Comparison of ENCODE assay signal across 31 cellular contexts in the genomic region with DNA sequence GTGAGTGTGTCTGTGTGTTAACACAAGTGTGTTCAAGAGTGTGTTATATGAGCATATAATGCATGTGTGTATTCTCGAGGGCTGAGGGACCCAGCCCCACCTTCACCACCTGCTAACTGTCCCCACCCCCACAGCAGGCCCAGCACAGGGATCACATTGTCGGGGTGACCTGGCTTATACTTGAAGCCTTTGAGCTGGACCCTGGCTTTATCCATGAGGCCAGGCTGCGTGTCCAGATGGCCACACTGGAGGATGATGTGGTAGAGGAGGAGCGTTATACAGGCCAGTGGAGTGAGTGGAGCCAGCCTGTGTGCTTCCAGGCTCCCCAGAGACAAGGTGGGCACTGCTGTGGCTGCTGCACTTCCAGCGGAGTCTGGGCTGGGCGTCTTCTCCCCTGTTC. TPM values are rescaled to one million over a fixed set of nuclear protein-coding genes. Genes with fewer than 3 reads are reported as not detected.
"Had no signal": no experiment of that assay in that cellular context is flagged by ENCODE, and none has a peak within 500 bp of the region (broad histone marks: within the 10 kb centered on the region; RNA-seq: fewer than 3 reads in every experiment).

No MANE protein-coding gene starts in this region.

- H3K27me3 ChIP-seq: foreskin keratinocyte, gastroesophageal sphincter, heart right ventricle, left lung, ovary, sigmoid colon, stomach, thyroid gland had no signal

- H3K9me3 Mint-ChIP-seq: naive B cell; natural killer cell treated with Interleukin-12 subunit alpha and Interleukin-12 subunit beta and Interleukin-15 and Interleukin-18, amount 100 ng/mL, for 72 hours; stimulated activated effector memory CD8-positive, alpha-beta T cell treated with anti-CD3 and anti-CD28 coated beads, Interleukin-12 subunit alpha, Interleukin-12 subunit beta, amount 100 ng/mL, for 72 hours had no signal

- H3K4me3 ChIP-seq: dorsolateral prefrontal cortex, gastroesophageal sphincter, heart right ventricle, left lung, mucosa of descending colon, ovary, psoas muscle, sigmoid colon, stomach, thyroid gland had no signal

- H3K36me3 Mint-ChIP-seq: mesothelial cell of epicardium; naive B cell; natural killer cell treated with Interleukin-12 subunit alpha and Interleukin-12 subunit beta and Interleukin-15 and Interleukin-18, amount 100 ng/mL, for 72 hours; stimulated activated effector memory CD8-positive, alpha-beta T cell treated with anti-CD3 and anti-CD28 coated beads, Interleukin-12 subunit alpha, Interleukin-12 subunit beta, amount 100 ng/mL, for 72 hours had no signal

- H3K9me3 ChIP-seq: gastroesophageal sphincter, heart right ventricle, left lung, mucosa of descending colon, ovary, psoas muscle, sigmoid colon, stomach, thyroid gland had no signal

- H3K27me3 Mint-ChIP-seq: naive B cell; natural killer cell treated with Interleukin-12 subunit alpha and Interleukin-12 subunit beta and Interleukin-15 and Interleukin-18, amount 100 ng/mL, for 72 hours had no signal

- H3K4me1 Mint-ChIP-seq: mesothelial cell of epicardium, neural crest cell had no signal

- H3K27ac ChIP-seq: dorsolateral prefrontal cortex, foreskin keratinocyte, gastroesophageal sphincter, heart right ventricle, left lung, ovary, psoas muscle, sigmoid colon, stomach, thyroid gland had no signal

- H3K27ac Mint-ChIP-seq: mesothelial cell of epicardium; naive B cell; natural killer cell treated with Interleukin-12 subunit alpha and Interleukin-12 subunit beta and Interleukin-15 and Interleukin-18, amount 100 ng/mL, for 72 hours; stimulated activated effector memory CD8-positive, alpha-beta T cell treated with anti-CD3 and anti-CD28 coated beads, Interleukin-12 subunit alpha, Interleukin-12 subunit beta, amount 100 ng/mL, for 72 hours had no signal

- H3K4me1 ChIP-seq: foreskin keratinocyte, gastroesophageal sphincter, left lung, psoas muscle, sigmoid colon, stomach, thyroid gland had no signal

- H3K4me3 Mint-ChIP-seq: mesothelial cell of epicardium; naive B cell; natural killer cell treated with Interleukin-12 subunit alpha and Interleukin-12 subunit beta and Interleukin-15 and Interleukin-18, amount 100 ng/mL, for 72 hours; neural crest cell; stimulated activated effector memory CD8-positive, alpha-beta T cell treated with anti-CD3 and anti-CD28 coated beads, Interleukin-12 subunit alpha, Interleukin-12 subunit beta, amount 100 ng/mL, for 72 hours had no signal

- ATAC-seq: foreskin keratinocyte; gastroesophageal sphincter; heart right ventricle; left lung; mucosa of descending colon; natural killer cell treated with Interleukin-12 subunit alpha and Interleukin-12 subunit beta and Interleukin-15 and Interleukin-18, amount 100 ng/mL, for 72 hours; psoas muscle; right cardiac atrium; stimulated activated effector memory CD8-positive, alpha-beta T cell treated with anti-CD3 and anti-CD28 coated beads, Interleukin-12 subunit alpha, Interleukin-12 subunit beta, amount 100 ng/mL, for 72 hours had no signal

- DNase-seq: dorsolateral prefrontal cortex; effector CD4-positive, alpha-beta T cell; foreskin keratinocyte; heart right ventricle; hippocampal formation; left cardiac atrium; left lung; mesenchymal stem cell; mucosa of descending colon; naive B cell; ovary; psoas muscle; right cardiac atrium; sigmoid colon; stimulated activated CD4-positive, alpha-beta T cell treated with anti-CD3 and anti-CD28 coated beads, Interleukin-2, amount 100 ng/mL, for 24 hours; stimulated activated CD4-positive, alpha-beta T cell treated with anti-CD3 and anti-CD28 coated beads, Interleukin-4, amount 100 ng/mL, for 24 hours; stimulated activated naive CD4-positive, alpha-beta T cell treated with Interleukin-2 at 50 U/mL for 16 hours; stomach; thyroid gland; trophoblast cell had no signal

- H3K36me3 ChIP-seq: gastroesophageal sphincter, heart right ventricle, left lung, ovary, sigmoid colon, stomach, thyroid gland had no signal

RNA-seq across cellular contexts. Expression of a gene that starts 7.6 kb away (rescaled TPM):
- total RNA-seq: fibroblast of lung, kidney epithelial cell, left cardiac atrium, lung microvascular endothelial cell, neural crest cell, renal cortical epithelial cell, skeletal muscle tissue, subcutaneous adipose tissue had no signal
